In the genomic region with DNA sequence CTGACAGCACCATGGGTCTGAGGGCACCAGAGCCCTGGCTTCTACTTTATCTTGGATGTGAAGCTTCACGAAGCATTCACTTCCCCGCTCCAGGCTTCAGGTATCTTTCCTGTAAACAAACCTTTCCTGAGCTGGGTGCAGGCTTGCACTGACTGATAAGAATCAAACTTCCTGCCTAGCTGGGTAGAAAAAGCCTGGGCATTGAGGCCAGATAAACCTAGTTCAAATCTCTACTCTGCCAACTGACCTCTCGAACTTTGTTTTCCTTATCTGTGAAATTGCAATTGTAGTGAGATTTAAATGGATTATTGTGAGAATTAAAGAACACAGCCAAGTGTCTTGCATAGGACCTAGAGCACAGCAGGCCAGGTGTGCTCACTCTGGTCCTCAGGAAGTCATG, we compare ENCODE assay signal across 1 cellular context.
TF ChIP-seq lines count a peak whose summit lies in the region.

No MANE protein-coding gene starts in this region.

TF ChIP-seq in endothelial cell of umbilical vein, 7 proteins besides CTCF, POLR2A, EP300 and RAD21:
- peak; percentile 61 for TF ChIP-seq GATA2 (IDR thresholded peaks at IDR 0.05; ENCODE audit: insufficient read depth, insufficient read length, low read depth, low read length)
- TF ChIP-seq MYC (IDR thresholded peaks at IDR 0.05; ENCODE audit: low read depth, low read length), result no peak
